Comparison of ENCODE assay signal across 30 cellular contexts in the genomic region with DNA sequence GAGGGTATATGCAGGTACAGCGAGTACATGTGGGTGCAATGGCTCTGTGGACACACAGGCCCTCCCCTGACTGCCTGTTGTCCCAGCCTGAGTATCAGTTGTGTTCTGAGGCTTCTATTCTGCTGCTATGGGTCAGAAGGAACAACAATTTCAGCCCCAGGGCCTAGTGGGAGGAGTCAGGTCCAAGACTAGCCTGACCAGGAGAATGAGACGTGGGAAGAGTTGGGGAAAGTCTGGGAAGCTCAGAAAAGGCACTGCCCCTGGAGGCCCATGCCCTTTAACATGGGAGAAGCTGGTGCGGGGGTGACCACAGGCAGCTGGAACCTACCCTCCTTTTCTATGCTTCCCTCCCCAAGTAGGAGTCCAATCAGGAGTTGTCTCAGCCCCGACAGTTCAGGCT. TPM values are rescaled to one million over a fixed set of nuclear protein-coding genes. Genes with fewer than 3 reads are reported as not detected.
"Had no signal": no experiment of that assay in that cellular context is flagged by ENCODE, and none has a peak within 500 bp of the region (broad histone marks: within the 10 kb centered on the region; RNA-seq: fewer than 3 reads in every experiment).

No MANE protein-coding gene starts in this region.

- ATAC-seq: activated CD8-positive, alpha-beta T cell treated with anti-CD3 and anti-CD28 coated beads, Interleukin-2, amount 10 ng/mL, durations not matched to agents 7 days and 5 days; activated naive CD8-positive, alpha-beta T cell treated with anti-CD3 and anti-CD28 coated beads, Interleukin-2, amount 50 U/mL, for 24 hours; body of pancreas; foreskin keratinocyte; left lung; naive thymus-derived CD4-positive, alpha-beta T cell; sciatic nerve; stimulated activated naive B cell treated with anti-CD40 and anti-IgM and Interleukin-4, amounts not matched to agents 10 μg/mL and 1 μg/mL and 100 μg/mL, for 72 hours had no signal

- H3K9me3 ChIP-seq: body of pancreas, left lung had no signal

- H3K4me3 ChIP-seq: body of pancreas, hepatocyte, left lung, lung had no signal

- H3K27me3 ChIP-seq: body of pancreas, foreskin keratinocyte, hepatocyte, left lung had no signal

- H3K4me1 ChIP-seq: foreskin keratinocyte, left lung had no signal

- H3K27ac Mint-ChIP-seq: activated CD4-positive, alpha-beta T cell treated with anti-CD3 and anti-CD28 coated beads, Interleukin-2, amount 10 ng/mL, durations not matched to agents 7 days and 5 days; activated CD8-positive, alpha-beta T cell treated with anti-CD3 and anti-CD28 coated beads, Interleukin-2, amount 10 ng/mL, durations not matched to agents 7 days and 5 days; activated naive CD8-positive, alpha-beta T cell treated with anti-CD3 and anti-CD28 coated beads, Interleukin-2, amount 50 U/mL, for 24 hours; activated T-helper 1 cell treated with anti-CD3 and anti-CD28 coated beads, Interleukin-12 subunit alpha, Interleukin-12 subunit beta, Interleukin-2, Interleukin-4 antibody, amounts not matched to agents 30 ng/mL and 10 ng/mL and 1 ng/mL, durations not matched to agents 14 hours and 24 hours and 36 hours; dendritic cell treated with granulocyte-macrophage colony-stimulating factor and Interleukin-4, amounts not matched to agents 40 ng/mL and 50 ng/mL, for 4 days; stimulated activated naive B cell treated with anti-CD40 and anti-IgM and Interleukin-4, amounts not matched to agents 10 μg/mL and 1 μg/mL and 100 μg/mL, for 72 hours had no signal

- H3K9me3 Mint-ChIP-seq: activated CD4-positive, alpha-beta T cell treated with anti-CD3 and anti-CD28 coated beads, Interleukin-2, amount 10 ng/mL, durations not matched to agents 7 days and 5 days; activated naive CD8-positive, alpha-beta T cell treated with anti-CD3 and anti-CD28 coated beads, Interleukin-2, amount 50 U/mL, for 24 hours; activated T-helper 1 cell treated with anti-CD3 and anti-CD28 coated beads, Interleukin-12 subunit alpha, Interleukin-12 subunit beta, Interleukin-2, Interleukin-4 antibody, amounts not matched to agents 30 ng/mL and 10 ng/mL and 1 ng/mL, durations not matched to agents 14 hours and 24 hours and 36 hours; dendritic cell treated with granulocyte-macrophage colony-stimulating factor and Interleukin-4, amounts not matched to agents 40 ng/mL and 50 ng/mL, for 4 days; immature natural killer cell; naive thymus-derived CD4-positive, alpha-beta T cell; neural crest cell; stimulated activated naive B cell treated with anti-CD40 and anti-IgM and Interleukin-4, amounts not matched to agents 10 μg/mL and 1 μg/mL and 100 μg/mL, for 72 hours had no signal

- H3K4me3 Mint-ChIP-seq: activated CD4-positive, alpha-beta T cell treated with anti-CD3 and anti-CD28 coated beads, Interleukin-2, amount 10 ng/mL, durations not matched to agents 7 days and 5 days; activated CD8-positive, alpha-beta T cell treated with anti-CD3 and anti-CD28 coated beads, Interleukin-2, amount 10 ng/mL, durations not matched to agents 7 days and 5 days; activated naive CD8-positive, alpha-beta T cell treated with anti-CD3 and anti-CD28 coated beads, Interleukin-2, amount 50 U/mL, for 24 hours; activated T-helper 1 cell treated with anti-CD3 and anti-CD28 coated beads, Interleukin-12 subunit alpha, Interleukin-12 subunit beta, Interleukin-2, Interleukin-4 antibody, amounts not matched to agents 30 ng/mL and 10 ng/mL and 1 ng/mL, durations not matched to agents 14 hours and 24 hours and 36 hours; dendritic cell treated with granulocyte-macrophage colony-stimulating factor and Interleukin-4, amounts not matched to agents 40 ng/mL and 50 ng/mL, for 4 days; immature natural killer cell; neural crest cell; stimulated activated naive B cell treated with anti-CD40 and anti-IgM and Interleukin-4, amounts not matched to agents 10 μg/mL and 1 μg/mL and 100 μg/mL, for 72 hours had no signal

- DNase-seq: activated CD4-positive, alpha-beta T cell treated with anti-CD3 and anti-CD28 coated beads, Interleukin-2, amount 10 ng/mL, durations not matched to agents 7 days and 5 days; activated CD4-positive, CD25-positive, alpha-beta regulatory T cell treated with anti-CD3 and anti-CD28 coated beads, Interleukin-2, amount 50 U/mL, for 72 hours; activated CD8-positive, alpha-beta T cell treated with anti-CD3 and anti-CD28 coated beads, Interleukin-2, amount 10 ng/mL, durations not matched to agents 7 days and 5 days; activated gamma-delta T cell treated with Interleukin-2 at 50 U/mL for 16 hours; activated naive CD8-positive, alpha-beta T cell treated with anti-CD3 and anti-CD28 coated beads, Interleukin-2, amount 50 U/mL, for 24 hours; anterior cingulate cortex; body of pancreas; effector CD8-positive, alpha-beta T cell; foreskin keratinocyte; immature natural killer cell; kidney glomerular epithelial cell; left lung; naive thymus-derived CD4-positive, alpha-beta T cell; small intestine; stimulated activated CD4-positive, alpha-beta T cell treated with anti-CD3 and anti-CD28 coated beads, Interleukin-15, amount 100 ng/mL, for 24 hours; stimulated activated naive B cell treated with anti-CD40 and anti-IgM and Interleukin-4, amounts not matched to agents 10 μg/mL and 1 μg/mL and 100 μg/mL, for 72 hours; WERI-Rb-1 had no signal

- H3K27ac ChIP-seq: body of pancreas, foreskin keratinocyte, hepatocyte, left lung, WERI-Rb-1 had no signal

RNA-seq across cellular contexts. Expression of a gene that starts 9.4 kb away (rescaled TPM):
- total RNA-seq: activated CD4-positive, alpha-beta T cell treated with anti-CD3 and anti-CD28 coated beads, Interleukin-2, amount 10 ng/mL, durations not matched to agents 7 days and 5 days; activated CD8-positive, alpha-beta T cell treated with anti-CD3 and anti-CD28 coated beads, Interleukin-2, amount 10 ng/mL, durations not matched to agents 7 days and 5 days; activated T-helper 1 cell treated with anti-CD3 and anti-CD28 coated beads, Interleukin-12 subunit alpha, Interleukin-12 subunit beta, Interleukin-2, Interleukin-4 antibody, amounts not matched to agents 30 ng/mL and 10 ng/mL and 1 ng/mL, durations not matched to agents 14 hours and 24 hours and 36 hours; body of pancreas; cardiac septum; chondrocyte; foreskin keratinocyte; hepatocyte; left lung; lung; mesenteric fat pad; naive thymus-derived CD4-positive, alpha-beta T cell; omental fat pad; posterior vena cava; renal cortical epithelial cell; T-helper 2 cell treated with Interferon-gamma antibody and Interleukin-4, amounts not matched to agents 100 ng/mL and 5 ng/mL, for 36 hours had no signal

RNA-seq across cellular contexts. Expression of a gene that starts 20.8 kb away (rescaled TPM):
- total RNA-seq: activated CD4-positive, alpha-beta T cell treated with anti-CD3 and anti-CD28 coated beads, Interleukin-2, amount 10 ng/mL, durations not matched to agents 7 days and 5 days; activated CD8-positive, alpha-beta T cell treated with anti-CD3 and anti-CD28 coated beads, Interleukin-2, amount 10 ng/mL, durations not matched to agents 7 days and 5 days; activated T-helper 1 cell treated with anti-CD3 and anti-CD28 coated beads, Interleukin-12 subunit alpha, Interleukin-12 subunit beta, Interleukin-2, Interleukin-4 antibody, amounts not matched to agents 30 ng/mL and 10 ng/mL and 1 ng/mL, durations not matched to agents 14 hours and 24 hours and 36 hours; body of pancreas; chondrocyte; foreskin keratinocyte; hepatocyte; omental fat pad; T-helper 2 cell treated with Interferon-gamma antibody and Interleukin-4, amounts not matched to agents 100 ng/mL and 5 ng/mL, for 36 hours had no signal

RNA-seq across cellular contexts. Expression of a gene that starts 24.8 kb away (rescaled TPM):
- total RNA-seq: activated CD4-positive, alpha-beta T cell treated with anti-CD3 and anti-CD28 coated beads, Interleukin-2, amount 10 ng/mL, durations not matched to agents 7 days and 5 days; activated CD8-positive, alpha-beta T cell treated with anti-CD3 and anti-CD28 coated beads, Interleukin-2, amount 10 ng/mL, durations not matched to agents 7 days and 5 days; activated T-helper 1 cell treated with anti-CD3 and anti-CD28 coated beads, Interleukin-12 subunit alpha, Interleukin-12 subunit beta, Interleukin-2, Interleukin-4 antibody, amounts not matched to agents 30 ng/mL and 10 ng/mL and 1 ng/mL, durations not matched to agents 14 hours and 24 hours and 36 hours; foreskin keratinocyte; naive thymus-derived CD4-positive, alpha-beta T cell; T-helper 2 cell treated with Interferon-gamma antibody and Interleukin-4, amounts not matched to agents 100 ng/mL and 5 ng/mL, for 36 hours had no signal
